8 cellular contexts compared by ENCODE assay signal in the genomic region with DNA sequence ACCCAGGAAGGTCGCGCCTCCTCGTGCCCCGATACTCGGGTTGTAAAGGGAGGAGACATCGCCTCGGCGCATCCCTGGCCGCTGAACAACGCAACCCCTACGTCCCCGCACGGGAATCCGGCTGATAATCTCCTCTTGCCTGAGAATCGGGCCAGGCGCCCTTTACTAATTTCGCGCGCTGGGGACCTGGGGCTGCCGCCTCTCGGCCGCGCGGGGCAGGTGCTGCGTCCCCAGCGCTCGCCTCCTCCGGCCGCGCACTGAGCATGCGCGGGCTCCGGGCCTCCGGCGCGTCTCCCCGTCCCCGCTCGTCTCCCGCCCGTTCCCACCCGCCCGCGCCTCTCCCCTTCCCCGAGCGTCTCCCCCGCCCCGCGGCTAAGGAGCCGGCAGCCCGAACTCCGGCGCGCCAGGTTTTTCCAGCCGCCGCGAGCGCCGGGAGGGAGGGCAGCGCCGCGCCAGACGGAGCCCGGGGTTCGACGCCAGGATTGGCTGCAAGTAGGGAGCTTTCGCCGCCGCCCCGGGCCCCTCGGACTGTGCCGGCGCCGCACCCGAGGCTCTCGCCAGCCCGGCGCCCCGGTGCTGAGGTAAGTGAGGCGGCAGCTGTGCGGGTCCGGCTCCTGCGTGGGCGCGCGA. TPM values are rescaled to one million over a fixed set of nuclear protein-coding genes. Genes with fewer than 3 reads are reported as not detected.
DNase-seq lines count a peak whose midpoint lies in the region; ATAC-seq and TF ChIP-seq lines count a peak whose summit lies in the region.

A gene (plus strand): TSS at position 469 of the 630 bp plus-strand sequence.

- no peaks in the 10 kb centered on the region for H3K9me3 Mint-ChIP-seq in CD8-positive, alpha-beta T cell

- H3K4me1 ChIP-seq in CD8-positive, alpha-beta T cell (ENCODE audit: insufficient read depth, low read length) = no peaks in the 10 kb centered on the region

- H3K4me3 Mint-ChIP-seq in CD8-positive, alpha-beta T cell = peak within 1 kb of the TSS; percentile 46

- no peaks in the 10 kb centered on the region for H3K9me3 ChIP-seq in CD8-positive, alpha-beta T cell (ENCODE audit: low read length)
- no peaks in the 10 kb centered on the region for H3K9me3 ChIP-seq in neural cell (ENCODE audit: low read length)

- peak; percentile 63 for TF ChIP-seq RAD21 in neural cell (conservative IDR thresholded peaks at IDR 0.05)

- peaks cover 2% of the 10 kb centered on the region for H3F3A ChIP-seq in neural cell (ENCODE audit: insufficient read depth, low read length, poor library complexity, severe bottlenecking)

- in situ Hi-C loops in SK-MEL-5 (cut with HindIII; ENCODE audit: low pct_unique_long_range_greater_than_20kb, low sequenced_read_pairs) = no loop called here

- peaks cover 5% of the 10 kb centered on the region for H3K4me1 Mint-ChIP-seq in CD8-positive, alpha-beta T cell (ENCODE audit: low read depth)

- no peak for TF ChIP-seq EP300 in neural cell (conservative IDR thresholded peaks at IDR 0.05; ENCODE audit: poor library complexity, severe bottlenecking)

- H3K36me3 Mint-ChIP-seq in CD8-positive, alpha-beta T cell = no peaks in the 10 kb centered on the region

- no peak for ATAC-seq in CD8-positive, alpha-beta T cell
- ATAC-seq in HG03520 (IDR thresholded peaks at IDR 0.05; ENCODE audit: unreplicated experiment) = no peak

- peak within 1 kb of the TSS; percentile 58 for H2AFZ ChIP-seq in neural cell (ENCODE audit: low read depth, low read length)

- intact Hi-C loops in CD8-positive, alpha-beta T cell (cut with DNase I, micrococcal nuclease) = no loop called here

- peaks cover 3% of the 10 kb centered on the region for H3K79me2 ChIP-seq in neural cell (replicated peaks; ENCODE audit: insufficient read depth, low read length)

- no peak for DNase-seq in CD8-positive, alpha-beta T cell
- peak; percentile 70 for DNase-seq in HK-2 (ENCODE audit: unreplicated experiment)
- DNase-seq in SK-MEL-5 (ENCODE audit: low read depth, low spot score) = peak; percentile 20
- peak; percentile 3 for DNase-seq in fibroblast of villous mesenchyme (ENCODE audit: low read depth)
- no peak for DNase-seq in HUDEP-2 (lab: John Stamatoyannopoulos, UW; ENCODE audit: unreplicated experiment in 76 of 76)
- DNase-seq in effector CD8-positive, alpha-beta T cell (lab: John Stamatoyannopoulos, UW) = no peak

- peak within 1 kb of the TSS; percentile 29 for H3K4me2 ChIP-seq in neural cell (ENCODE audit: low read length)

- peaks cover 39% of the 10 kb centered on the region for H3K27me3 Mint-ChIP-seq in CD8-positive, alpha-beta T cell (ENCODE audit: low read depth)

- no peak within 1 kb of the TSS for H3K27ac Mint-ChIP-seq in CD8-positive, alpha-beta T cell

- H3K27me3 ChIP-seq in CD8-positive, alpha-beta T cell (ENCODE audit: insufficient read depth, low read length) = peaks cover 6% of the 10 kb centered on the region
- peaks cover 41% of the 10 kb centered on the region for H3K27me3 ChIP-seq in neural cell (ENCODE audit: insufficient read depth, low read depth, low read length)

- no peaks in the 10 kb centered on the region for H4K20me1 ChIP-seq in neural cell (ENCODE audit: insufficient read depth)

- CTCF ChIA-PET in CD8-positive, alpha-beta T cell (lab: Charles Lee) = no interaction called here

- H3K9ac ChIP-seq in neural cell (ENCODE audit: low read length) = peak within 1 kb of the TSS; percentile 62

- no peaks in the 10 kb centered on the region for H3K9me2 ChIP-seq in neural cell (ENCODE audit: insufficient read depth, low read length)

- POLR2A ChIA-PET in CD8-positive, alpha-beta T cell (lab: Charles Lee) = no interaction called here

- no peak for TF ChIP-seq CTCF in CD8-positive, alpha-beta T cell (IDR thresholded peaks at IDR 0.05)
- TF ChIP-seq CTCF in fibroblast of villous mesenchyme (IDR thresholded peaks at IDR 0.05; ENCODE audit: insufficient read depth, low read depth, low read length) = no peak
- TF ChIP-seq CTCF in neural cell (IDR thresholded peaks at IDR 0.05; ENCODE audit: poor library complexity, severe bottlenecking) = peak; percentile 62

- no peak within 1 kb of the TSS for H3K4me3 ChIP-seq in CD8-positive, alpha-beta T cell (ENCODE audit: low read depth, low read length)
- peak within 1 kb of the TSS; percentile 19 for H3K4me3 ChIP-seq in fibroblast of villous mesenchyme (ENCODE audit: low read depth, low read length)
- H3K4me3 ChIP-seq in neural cell (ENCODE audit: low read length) = peak within 1 kb of the TSS; percentile 79

- no peak within 1 kb of the TSS for H3K27ac ChIP-seq in CD8-positive, alpha-beta T cell (ENCODE audit: low read depth, low read length)
- no peak within 1 kb of the TSS for H3K27ac ChIP-seq in neural cell (ENCODE audit: low read length)

- no peaks in the 10 kb centered on the region for H3K36me3 ChIP-seq in CD8-positive, alpha-beta T cell (ENCODE audit: insufficient read depth, low read length)
- H3K36me3 ChIP-seq in neural cell (ENCODE audit: insufficient read depth, low read length) = no peaks in the 10 kb centered on the region

TF ChIP-seq in neural cell, 6 proteins besides CTCF, POLR2A, EP300 and RAD21:
- peak; percentile 64 for TF ChIP-seq MXI1 (conservative IDR thresholded peaks at IDR 0.05; ENCODE audit: poor library complexity, severe bottlenecking)
- no peak for TF ChIP-seq POLR2AphosphoS5 (IDR thresholded peaks at IDR 0.05)
- TF ChIP-seq SMC3 (conservative IDR thresholded peaks at IDR 0.05; ENCODE audit: poor library complexity) = peak; percentile 74
- TF ChIP-seq, protein P1, sequence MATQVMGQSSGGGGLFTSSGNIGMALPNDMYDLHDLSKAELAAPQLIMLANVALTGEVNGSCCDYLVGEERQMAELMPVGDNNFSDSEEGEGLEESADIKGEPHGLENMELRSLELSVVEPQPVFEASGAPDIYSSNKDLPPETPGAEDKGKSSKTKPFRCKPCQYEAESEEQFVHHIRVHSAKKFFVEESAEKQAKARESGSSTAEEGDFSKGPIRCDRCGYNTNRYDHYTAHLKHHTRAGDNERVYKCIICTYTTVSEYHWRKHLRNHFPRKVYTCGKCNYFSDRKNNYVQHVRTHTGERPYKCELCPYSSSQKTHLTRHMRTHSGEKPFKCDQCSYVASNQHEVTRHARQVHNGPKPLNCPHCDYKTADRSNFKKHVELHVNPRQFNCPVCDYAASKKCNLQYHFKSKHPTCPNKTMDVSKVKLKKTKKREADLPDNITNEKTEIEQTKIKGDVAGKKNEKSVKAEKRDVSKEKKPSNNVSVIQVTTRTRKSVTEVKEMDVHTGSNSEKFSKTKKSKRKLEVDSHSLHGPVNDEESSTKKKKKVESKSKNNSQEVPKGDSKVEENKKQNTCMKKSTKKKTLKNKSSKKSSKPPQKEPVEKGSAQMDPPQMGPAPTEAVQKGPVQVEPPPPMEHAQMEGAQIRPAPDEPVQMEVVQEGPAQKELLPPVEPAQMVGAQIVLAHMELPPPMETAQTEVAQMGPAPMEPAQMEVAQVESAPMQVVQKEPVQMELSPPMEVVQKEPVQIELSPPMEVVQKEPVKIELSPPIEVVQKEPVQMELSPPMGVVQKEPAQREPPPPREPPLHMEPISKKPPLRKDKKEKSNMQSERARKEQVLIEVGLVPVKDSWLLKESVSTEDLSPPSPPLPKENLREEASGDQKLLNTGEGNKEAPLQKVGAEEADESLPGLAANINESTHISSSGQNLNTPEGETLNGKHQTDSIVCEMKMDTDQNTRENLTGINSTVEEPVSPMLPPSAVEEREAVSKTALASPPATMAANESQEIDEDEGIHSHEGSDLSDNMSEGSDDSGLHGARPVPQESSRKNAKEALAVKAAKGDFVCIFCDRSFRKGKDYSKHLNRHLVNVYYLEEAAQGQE (IDR thresholded peaks at IDR 0.05; ENCODE audit: borderline replicate concordance) = peak; percentile 30
TF ChIP-seq in neural cell: peak in this region for 3.

RNA-seq across cellular contexts. Expression of the gene that starts here (rescaled TPM):
- not detected for total RNA-seq in CD8-positive, alpha-beta T cell
- not detected in 2 replicates for total RNA-seq in SK-MEL-5 (2014; rRNA removed; shearing (Covaris generic))
- 0.24 and 0.57 TPM in 2 replicates for polyA plus RNA-seq in SK-MEL-5 (2015; cell fraction: cytosol; rRNA removed)
- polyA plus RNA-seq in SK-MEL-5 (2015; cell fraction: nucleus; rRNA removed) = 0.18 TPM in 1 of 2 replicates, not detected in the other
- total RNA-seq in fibroblast of villous mesenchyme = 6.9 and 9.0 TPM in 2 replicates
- 10.6 and 13.9 TPM in 2 replicates for polyA plus RNA-seq in neural cell
- polyA minus RNA-seq in neural cell = 23.6 and 24.1 TPM in 2 replicates

Comparison
In these comparisons a context has a peak if more than half of its experiments do, and no peak if none do; other contexts are left out.
1. Peak in DNase-seq in SK-MEL-5; RNA of the gene not detected or under 1 TPM.
2. DNase-seq: peak in HK-2 (single experiment) and fibroblast of villous mesenchyme (single experiment); none in CD8-positive, alpha-beta T cell (0 of 7), HUDEP-2 (0 of 76) and effector CD8-positive, alpha-beta T cell (single experiment).